In the genomic region with DNA sequence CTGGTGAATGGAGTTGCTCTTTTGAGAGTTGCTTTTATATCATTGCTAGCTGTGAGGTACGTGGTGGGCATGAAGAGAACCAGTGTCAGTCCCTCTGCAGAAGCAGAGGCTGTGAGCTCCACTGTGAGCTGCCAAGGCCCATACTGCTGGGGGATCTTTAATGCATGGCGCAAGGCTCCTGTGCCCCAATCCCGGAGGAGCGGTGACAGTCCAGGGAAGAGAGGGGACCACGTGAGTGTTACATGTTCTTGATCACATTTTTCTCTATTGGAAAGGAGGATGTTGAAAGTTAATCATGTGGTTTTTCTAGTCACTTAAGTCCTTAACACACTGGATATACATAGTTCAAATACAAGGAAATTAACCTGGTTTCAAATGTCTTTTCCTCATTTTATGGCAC, we compare ENCODE assay signal across 17 cellular contexts.
DNase-seq lines count a peak whose midpoint lies in the region; ATAC-seq, FAIRE-seq and TF ChIP-seq lines count a peak whose summit lies in the region.
"Had no signal": no experiment of that assay in that cellular context is flagged by ENCODE, and none has a peak within 500 bp of the region (broad histone marks: within the 10 kb centered on the region; RNA-seq: fewer than 3 reads in every experiment).

No MANE protein-coding gene starts in this region.

- no peak overlapping the region for H3K4me3 Mint-ChIP-seq in activated T-helper 1 cell treated with anti-CD3 and anti-CD28 coated beads, Interleukin-12 subunit alpha, Interleukin-12 subunit beta, Interleukin-2, Interleukin-4 antibody, amounts not matched to agents 30 ng/mL and 10 ng/mL and 1 ng/mL, durations not matched to agents 14 hours and 24 hours and 36 hours
- H3K4me3 Mint-ChIP-seq: activated CD8-positive, alpha-beta T cell treated with anti-CD3 and anti-CD28 coated beads, Interleukin-2, amount 10 ng/mL, durations not matched to agents 7 days and 5 days; activated naive CD4-positive, alpha-beta T cell treated with anti-CD3 and anti-CD28 coated beads, Interleukin-2, amount 10 ng/mL, durations not matched to agents 7 days and 5 days; HFFc6 had no signal

- BruUV-seq in GM12878 (replicated peaks; lab: Mats Ljungman, UMichigan) = no TSS peak

- DNase-seq in D721Med (ENCODE audit: insufficient read length, low spot score) = no peak
- DNase-seq in GM12878 (ENCODE audit: low read depth, low spot score) = no peak
- DNase-seq in keratinocyte (ENCODE audit: low read depth, low spot score) = no peak
- DNase-seq in sciatic nerve (ENCODE audit: low spot score) = no peak
- DNase-seq in NCI-H748 (lab: John Stamatoyannopoulos, UW; ENCODE audit: unreplicated experiment) = no peak
- DNase-seq in kidney = no peak
- no peak for DNase-seq in cerebellar cortex (ENCODE audit: low spot score)
- no peak for DNase-seq in activated T-helper 1 cell treated with anti-CD3 and anti-CD28 coated beads, Interleukin-12 subunit alpha, Interleukin-12 subunit beta, Interleukin-2, Interleukin-4 antibody, amounts not matched to agents 30 ng/mL and 10 ng/mL and 1 ng/mL, durations not matched to agents 14 hours and 24 hours and 36 hours (ENCODE audit: low spot score)
- DNase-seq: activated CD8-positive, alpha-beta T cell treated with anti-CD3 and anti-CD28 coated beads, Interleukin-2, amount 10 ng/mL, durations not matched to agents 7 days and 5 days; activated naive CD4-positive, alpha-beta T cell treated with anti-CD3 and anti-CD28 coated beads, Interleukin-2, amount 10 ng/mL, durations not matched to agents 7 days and 5 days; cerebellar nuclear complex; effector CD8-positive, alpha-beta T cell; HFFc6; left cardiac atrium; NCI-H187 had no signal

- intact Hi-C loops in GM12878 (cut with micrococcal nuclease; ENCODE audit: unreplicated experiment) = no loop called here
- intact Hi-C loops in sciatic nerve (cut with DNase I) = no loop called here
- intact Hi-C loops in kidney (cut with DNase I) = no loop called here
- intact Hi-C loops in activated T-helper 1 cell treated with anti-CD3 and anti-CD28 coated beads, Interleukin-12 subunit alpha, Interleukin-12 subunit beta, Interleukin-2, Interleukin-4 antibody, amounts not matched to agents 30 ng/mL and 10 ng/mL and 1 ng/mL, durations not matched to agents 14 hours and 24 hours and 36 hours (cut with micrococcal nuclease) = no loop called here

- no peaks in the 10 kb centered on the region for H3K36me3 Mint-ChIP-seq in activated T-helper 1 cell treated with anti-CD3 and anti-CD28 coated beads, Interleukin-12 subunit alpha, Interleukin-12 subunit beta, Interleukin-2, Interleukin-4 antibody, amounts not matched to agents 30 ng/mL and 10 ng/mL and 1 ng/mL, durations not matched to agents 14 hours and 24 hours and 36 hours (ENCODE audit: low read depth)
- H3K36me3 Mint-ChIP-seq: activated naive CD4-positive, alpha-beta T cell treated with anti-CD3 and anti-CD28 coated beads, Interleukin-2, amount 10 ng/mL, durations not matched to agents 7 days and 5 days had no signal

- H3K27ac ChIP-seq in GM12878 (ENCODE audit: control insufficient read depth, insufficient read depth) = no peak overlapping the region
- H3K27ac ChIP-seq in keratinocyte (ENCODE audit: control insufficient read depth, insufficient read depth, low read length) = peak overlapping the region; percentile 10
- H3K27ac ChIP-seq in kidney (ENCODE audit: low read depth in 2 of 2, low read length in 2 of 2) = no peak overlapping the region
- H3K27ac ChIP-seq: KMS-11, neutrophil had no signal

- H3K27me3 ChIP-seq in GM12878 (replicated peaks in 1 of 2; ENCODE audit: control insufficient read depth in 2 of 2, insufficient read depth in 2 of 2, low read length in 1 of 2) (no peaks in the 10 kb centered on the region), keratinocyte (ENCODE audit: control insufficient read depth, extremely low read depth, insufficient read depth, low read length) (no peaks in the 10 kb centered on the region)

- TF ChIP-seq CTCF in D721Med (IDR thresholded peaks at IDR 0.05; ENCODE audit: insufficient read depth, missing control alignments) (no peak), GM12878 (IDR thresholded peaks at IDR 0.05 in 2 of 3, conservative IDR thresholded peaks at IDR 0.05 in 1 of 3; ENCODE audit: control insufficient read depth in 2 of 3, extremely low read depth in 1 of 3, insufficient read depth in 1 of 3, low read depth in 3 of 3, low read length in 3 of 3) (no peak), keratinocyte (optimal IDR thresholded peaks at IDR 0.05 in 1 of 3, IDR thresholded peaks at IDR 0.05 in 1 of 3, conservative IDR thresholded peaks at IDR 0.05 in 1 of 3; ENCODE audit: extremely low read depth in 1 of 3, insufficient read depth in 2 of 3, low read length in 3 of 3) (no peak), kidney (IDR thresholded peaks at IDR 0.05; ENCODE audit: borderline replicate concordance, extremely low read depth, insufficient read depth) (no peak)

- H3K9me3 ChIP-seq in GM12878 (replicated peaks; ENCODE audit: control insufficient read depth, insufficient read depth, low read length) (no peaks in the 10 kb centered on the region), keratinocyte (ENCODE audit: control insufficient read depth, low read depth, low read length) (no peaks in the 10 kb centered on the region), kidney (ENCODE audit: control insufficient read depth in 1 of 2, low read length in 2 of 2) (no peaks in the 10 kb centered on the region)
- H3K9me3 ChIP-seq: neutrophil had no signal

- RAD21 ChIA-PET in GM12878 (lab: Charles Lee; ENCODE audit: unreplicated experiment) = interaction anchor here (1.4 to 1.8 kb wide), 3 partner anchors 18 to 38 kb away, joined by 3 to 4 read pairs (median 4); no protein-coding TSS in a partner anchor

- no peak for TF ChIP-seq RAD21 in GM12878 (IDR thresholded peaks at IDR 0.05; ENCODE audit: insufficient read depth, low read depth, low read length)

- in situ Hi-C loops in GM12878 (cut with MboI) = no loop called here

- FAIRE-seq in D721Med (lab: Jason Lieb, UNC) (peak; percentile 29), GM12878 (lab: Jason Lieb, UNC) (no peak), keratinocyte (lab: Jason Lieb, UNC) (no peak), kidney (lab: Jason Lieb, UNC) (no peak)

- TF ChIP-seq POLR2A in GM12878 (IDR thresholded peaks at IDR 0.05; ENCODE audit: low read depth, low read length) = no peak

- CTCF ChIA-PET in GM12878 (lab: Yijun Ruan, JAX) = interaction anchor here (0.7 to 2.5 kb wide), 5 partner anchors 9 to 40 kb away, joined by 3 to 9 read pairs (median 3); no protein-coding TSS in a partner anchor

- H3K4me1 Mint-ChIP-seq in activated T-helper 1 cell treated with anti-CD3 and anti-CD28 coated beads, Interleukin-12 subunit alpha, Interleukin-12 subunit beta, Interleukin-2, Interleukin-4 antibody, amounts not matched to agents 30 ng/mL and 10 ng/mL and 1 ng/mL, durations not matched to agents 14 hours and 24 hours and 36 hours (ENCODE audit: low read depth) = no peaks in the 10 kb centered on the region
- H3K4me1 Mint-ChIP-seq: activated naive CD4-positive, alpha-beta T cell treated with anti-CD3 and anti-CD28 coated beads, Interleukin-2, amount 10 ng/mL, durations not matched to agents 7 days and 5 days had no signal

- POLR2A ChIA-PET in GM12878 (lab: Charles Lee) = interaction anchor here (0.5 to 1.3 kb wide), 6 partner anchors 9 to 74 kb away, joined by 3 to 5 read pairs (median 4); no protein-coding TSS in a partner anchor

- no peaks in the 10 kb centered on the region for H3K9me3 Mint-ChIP-seq in activated T-helper 1 cell treated with anti-CD3 and anti-CD28 coated beads, Interleukin-12 subunit alpha, Interleukin-12 subunit beta, Interleukin-2, Interleukin-4 antibody, amounts not matched to agents 30 ng/mL and 10 ng/mL and 1 ng/mL, durations not matched to agents 14 hours and 24 hours and 36 hours
- H3K9me3 Mint-ChIP-seq: activated naive CD4-positive, alpha-beta T cell treated with anti-CD3 and anti-CD28 coated beads, Interleukin-2, amount 10 ng/mL, durations not matched to agents 7 days and 5 days had no signal

- H3K9me1 ChIP-seq in keratinocyte (ENCODE audit: control insufficient read depth, extremely low read depth, insufficient read depth, low read length) = no peaks in the 10 kb centered on the region

- WGBS in GM12878 (ENCODE audit: insufficient coverage, insufficient replicate concordance, low lambda C conversion rate, missing lambda C conversion rate) = 77% methylated on average over 5 of the region's 5 CpGs

- H3K4me2 ChIP-seq in GM12878 (ENCODE audit: control insufficient read depth, insufficient read depth) = no peak overlapping the region
- H3K4me2 ChIP-seq in keratinocyte (ENCODE audit: control insufficient read depth, extremely low read depth, insufficient read depth, low read depth, low read length) = no peak overlapping the region
- H3K4me2 ChIP-seq: KMS-11 had no signal

- H2AFZ ChIP-seq in GM12878 (ENCODE audit: control insufficient read depth, low read depth, low read length) (no peak overlapping the region), keratinocyte (ENCODE audit: control insufficient read depth, low read length) (no peak overlapping the region)

- H3K36me3 ChIP-seq in GM12878 (ENCODE audit: control insufficient read depth in 2 of 2, insufficient read depth in 2 of 2, low read length in 1 of 2) (no peaks in the 10 kb centered on the region; a peak in 1 of 4 replicates), keratinocyte (ENCODE audit: control insufficient read depth in 2 of 2, extremely low read depth in 1 of 2, insufficient read depth in 2 of 2, low read length in 2 of 2) (no peaks in the 10 kb centered on the region), kidney (ENCODE audit: control insufficient read depth in 1 of 2, insufficient read depth in 2 of 2, low read length in 2 of 2) (no peaks in the 10 kb centered on the region)
- H3K36me3 ChIP-seq: neutrophil had no signal

- ATAC-seq in GM12878 (no peak), sciatic nerve (peak; percentile 37)
- ATAC-seq: activated CD8-positive, alpha-beta T cell treated with anti-CD3 and anti-CD28 coated beads, Interleukin-2, amount 10 ng/mL, durations not matched to agents 7 days and 5 days had no signal

- H3K27ac Mint-ChIP-seq in activated T-helper 1 cell treated with anti-CD3 and anti-CD28 coated beads, Interleukin-12 subunit alpha, Interleukin-12 subunit beta, Interleukin-2, Interleukin-4 antibody, amounts not matched to agents 30 ng/mL and 10 ng/mL and 1 ng/mL, durations not matched to agents 14 hours and 24 hours and 36 hours = no peak overlapping the region
- H3K27ac Mint-ChIP-seq: activated CD8-positive, alpha-beta T cell treated with anti-CD3 and anti-CD28 coated beads, Interleukin-2, amount 10 ng/mL, durations not matched to agents 7 days and 5 days; activated naive CD4-positive, alpha-beta T cell treated with anti-CD3 and anti-CD28 coated beads, Interleukin-2, amount 10 ng/mL, durations not matched to agents 7 days and 5 days; HFFc6 had no signal

- no peak overlapping the region for H3K9ac ChIP-seq in GM12878 (ENCODE audit: control insufficient read depth, insufficient read depth, low read length)
- H3K9ac ChIP-seq in keratinocyte (ENCODE audit: control insufficient read depth, extremely low read depth, insufficient read depth, low read length) = no peak overlapping the region
- H3K9ac ChIP-seq in kidney (ENCODE audit: low read length in 2 of 2) = no peak overlapping the region
- H3K9ac ChIP-seq: KMS-11 had no signal

- H3K4me1 ChIP-seq in GM12878 (ENCODE audit: control insufficient read depth, insufficient read depth, low read length) = peaks cover 19% of the 10 kb centered on the region; the same call in 1 of the 2 replicates
- peaks cover 42% of the 10 kb centered on the region for H3K4me1 ChIP-seq in keratinocyte (ENCODE audit: control insufficient read depth, extremely low read depth, insufficient read depth, low read length)
- peaks cover 4 to 20% of the 10 kb centered on the region in 2 donors for H3K4me1 ChIP-seq in kidney (ENCODE audit: control insufficient read depth in 1 of 2, insufficient read depth in 1 of 2, low read depth in 1 of 2, low read length in 2 of 2)

- H3K79me2 ChIP-seq in GM12878 (ENCODE audit: control insufficient read depth, insufficient read depth, low read length) (peaks cover 74% of the 10 kb centered on the region), keratinocyte (ENCODE audit: control insufficient read depth, insufficient read depth, low read length) (peaks cover 65% of the 10 kb centered on the region)

- no peaks in the 10 kb centered on the region for H3K27me3 Mint-ChIP-seq in activated T-helper 1 cell treated with anti-CD3 and anti-CD28 coated beads, Interleukin-12 subunit alpha, Interleukin-12 subunit beta, Interleukin-2, Interleukin-4 antibody, amounts not matched to agents 30 ng/mL and 10 ng/mL and 1 ng/mL, durations not matched to agents 14 hours and 24 hours and 36 hours (ENCODE audit: insufficient read depth)
- H3K27me3 Mint-ChIP-seq: activated naive CD4-positive, alpha-beta T cell treated with anti-CD3 and anti-CD28 coated beads, Interleukin-2, amount 10 ng/mL, durations not matched to agents 7 days and 5 days had no signal

- dilution Hi-C loops in keratinocyte (cut with MboI; ENCODE audit: extremely low pct_ligation_motif_present, low sequenced_read_pairs) = no loop called here

- TF ChIP-seq EP300 in GM12878 (IDR thresholded peaks at IDR 0.05; ENCODE audit: borderline replicate concordance in 1 of 2, control insufficient read depth in 1 of 2, low read depth in 2 of 2, low read length in 2 of 2) = no peak

- no peak overlapping the region for H3K4me3 ChIP-seq in GM12878
- no peak overlapping the region for H3K4me3 ChIP-seq in keratinocyte (ENCODE audit: control insufficient read depth in 2 of 3, extremely low read depth in 1 of 3, insufficient read depth in 2 of 3, low read depth in 1 of 3, low read length in 3 of 3)
- H3K4me3 ChIP-seq in kidney (ENCODE audit: low read length in 2 of 2) = no peak overlapping the region

- H4K20me1 ChIP-seq in GM12878 (ENCODE audit: control insufficient read depth, insufficient read depth) = no peaks in the 10 kb centered on the region
- H4K20me1 ChIP-seq in keratinocyte (ENCODE audit: control insufficient read depth, extremely low read depth, insufficient read depth, low read length) = peaks cover 3% of the 10 kb centered on the region

- SMC1A ChIA-PET in GM12878 (lab: Charles Lee; ENCODE audit: uncharacterized antibody, unreplicated experiment) = interaction anchor here (1.1 to 2.0 kb wide), 8 partner anchors 12 to 36 kb away, joined by 3 to 11 read pairs (median 5); no protein-coding TSS in a partner anchor
